8 cellular contexts compared by ENCODE assay signal in the genomic region with DNA sequence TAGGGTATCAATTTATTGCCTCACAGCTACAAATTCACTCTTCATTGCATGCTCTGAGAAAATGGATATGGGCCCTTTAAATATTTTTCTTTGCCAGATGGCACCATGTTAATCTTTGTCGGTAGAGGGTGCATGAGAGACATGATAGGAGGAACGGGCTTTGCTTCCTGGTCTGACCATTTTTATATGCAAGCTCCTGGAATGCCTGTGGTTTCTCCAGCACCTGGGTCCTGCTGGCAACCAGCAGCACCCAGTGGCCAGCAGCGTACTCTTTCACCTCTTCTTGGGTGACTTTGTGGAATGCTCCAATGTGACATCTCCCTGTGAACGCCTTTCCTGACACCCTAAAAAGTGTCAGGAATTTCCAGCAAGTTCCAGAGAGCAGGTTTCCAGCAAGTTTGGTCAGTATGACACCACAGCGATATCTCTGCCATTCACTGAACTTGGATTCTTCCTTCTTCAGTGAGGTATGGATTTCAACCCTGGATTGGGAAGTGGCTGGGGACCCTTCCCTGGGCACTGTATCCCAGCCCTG.
DNase-seq lines count a peak whose midpoint lies in the region; ATAC-seq and TF ChIP-seq lines count a peak whose summit lies in the region.

No MANE protein-coding gene starts in this region.

- dilution Hi-C loops in IMR-90 (cut with HindIII; ENCODE audit: low sequenced_read_pairs, unreplicated experiment) = no loop called here

- H3K9ac ChIP-seq in IMR-90 (ENCODE audit: low read depth, low read length) = no peak overlapping the region

- CTCF ChIA-PET in IMR-90 (lab: Yijun Ruan, JAX) = interaction anchor here (0.7 kb wide), 1 partner anchor 27 kb away, joined by 4 read pairs; no protein-coding TSS in a partner anchor
- CTCF ChIA-PET in naive thymus-derived CD4-positive, alpha-beta T cell (lab: Charles Lee) = no interaction called here

- peak overlapping the region; percentile 4; the same call in 1 of the 2 replicates for H2BK20ac ChIP-seq in IMR-90 (ENCODE audit: low read depth, low read length)

- peaks cover 0 to 2% (median 0%) of the 10 kb centered on the region in 5 donors for H3K27me3 Mint-ChIP-seq in naive thymus-derived CD4-positive, alpha-beta T cell

- no peaks in the 10 kb centered on the region for H3K27me3 ChIP-seq in IMR-90 (ENCODE audit: control insufficient read depth, insufficient read depth, low read length)
- H3K27me3 ChIP-seq in RWPE2 (ENCODE audit: insufficient read depth, poor library complexity, severe bottlenecking) = no peaks in the 10 kb centered on the region
- H3K27me3 ChIP-seq in foreskin keratinocyte = no peaks in the 10 kb centered on the region
- no peaks in the 10 kb centered on the region for H3K27me3 ChIP-seq in thyroid gland
- no peaks in the 10 kb centered on the region for H3K27me3 ChIP-seq in naive thymus-derived CD4-positive, alpha-beta T cell (ENCODE audit: control insufficient read depth in 2 of 2, insufficient read depth in 2 of 2, low read length in 2 of 2)

- no peak overlapping the region for H3K27ac Mint-ChIP-seq in naive thymus-derived CD4-positive, alpha-beta T cell

- no peaks in the 10 kb centered on the region for H3K9me1 ChIP-seq in IMR-90 (ENCODE audit: insufficient read depth, low read length)

- no peak overlapping the region for H3K27ac ChIP-seq in IMR-90 (ENCODE audit: insufficient read depth, low read length)
- H3K27ac ChIP-seq in RWPE2 (ENCODE audit: poor library complexity, severe bottlenecking) = peak overlapping the region; percentile 36
- no peak overlapping the region for H3K27ac ChIP-seq in foreskin keratinocyte
- H3K27ac ChIP-seq in thyroid gland = peak overlapping the region; percentile 5 to 24 (median 18)
- no peak overlapping the region for H3K27ac ChIP-seq in naive thymus-derived CD4-positive, alpha-beta T cell (ENCODE audit: low read depth, low read length)

- no peak overlapping the region for H2BK15ac ChIP-seq in IMR-90 (ENCODE audit: low read depth, low read length)

- no peaks in the 10 kb centered on the region for H3K9me3 ChIP-seq in IMR-90 (ENCODE audit: control insufficient read depth, insufficient read depth, low read length)
- no peaks in the 10 kb centered on the region for H3K9me3 ChIP-seq in RWPE2 (ENCODE audit: severe bottlenecking)
- H3K9me3 ChIP-seq in thyroid gland = no peaks in the 10 kb centered on the region
- H3K9me3 ChIP-seq in naive thymus-derived CD4-positive, alpha-beta T cell (ENCODE audit: control insufficient read depth in 2 of 3, low read length in 3 of 3) = no peaks in the 10 kb centered on the region

- no peaks in the 10 kb centered on the region for H3K4me1 Mint-ChIP-seq in naive thymus-derived CD4-positive, alpha-beta T cell

- H3K14ac ChIP-seq in IMR-90 (replicated peaks; ENCODE audit: low read depth, low read length) = 0 out of 2 replicates have a peak overlapping the region, but pooled peaks have one; percentile 21

- H4K5ac ChIP-seq in IMR-90 (ENCODE audit: low read depth, low read length) = peak overlapping the region; percentile 20; the same call in 1 of the 2 replicates

- peak overlapping the region; percentile 25; the same call in 1 of the 2 replicates for H2BK120ac ChIP-seq in IMR-90 (ENCODE audit: low read depth, low read length)

- H3K56ac ChIP-seq in IMR-90 (ENCODE audit: extremely low read depth, insufficient read depth, low read length) = no peak overlapping the region

- H3K4me3 Mint-ChIP-seq in naive thymus-derived CD4-positive, alpha-beta T cell = no peak overlapping the region

- peak overlapping the region; percentile 11; the same call in 1 of the 2 replicates for H3K4ac ChIP-seq in IMR-90 (ENCODE audit: low read depth, low read length)

- 0 out of 2 replicates have a peak overlapping the region, but pooled peaks have one; percentile 48 for H3K23ac ChIP-seq in IMR-90 (ENCODE audit: low read depth, low read length)

- in situ Hi-C loops in IMR-90 (cut with MboI; ENCODE audit: low sequenced_read_pairs) = no loop called here

- TF ChIP-seq RAD21 in IMR-90 (IDR thresholded peaks at IDR 0.05; ENCODE audit: low read length) = peak; percentile 64

- no peak overlapping the region for H3K4me2 ChIP-seq in IMR-90 (ENCODE audit: low read depth, low read length)

- no peaks in the 10 kb centered on the region for H3K79me1 ChIP-seq in IMR-90 (ENCODE audit: low read depth in 1 of 2, low read length in 2 of 2)

- no peak for TF ChIP-seq POLR2A in IMR-90 (IDR thresholded peaks at IDR 0.05; ENCODE audit: low read depth, low read length)
- no peak for TF ChIP-seq POLR2A in thyroid gland (IDR thresholded peaks at IDR 0.05)

- H3K4me3 ChIP-seq in IMR-90 (ENCODE audit: insufficient read depth, low read depth, low read length) = no peak overlapping the region
- H3K4me3 ChIP-seq in RWPE2 (ENCODE audit: severe bottlenecking) = no peak overlapping the region
- no peak overlapping the region for H3K4me3 ChIP-seq in thyroid gland (replicated peaks in 1 of 3)
- H3K4me3 ChIP-seq in naive thymus-derived CD4-positive, alpha-beta T cell (ENCODE audit: low read length) = no peak overlapping the region

- peak; percentile 49 for TF ChIP-seq CTCF in IMR-90 (conservative IDR thresholded peaks at IDR 0.05; ENCODE audit: low read depth, low read length)
- TF ChIP-seq CTCF in RWPE2 (IDR thresholded peaks at IDR 0.05; ENCODE audit: poor library complexity, severe bottlenecking) = peak; percentile 91
- TF ChIP-seq CTCF in foreskin keratinocyte (conservative IDR thresholded peaks at IDR 0.05) = peak; percentile 81
- TF ChIP-seq CTCF in thyroid gland (IDR thresholded peaks at IDR 0.05) = peak in 4 of 6 experiments; percentile 50 to 59 (median 56)

- 0 out of 2 replicates have a peak overlapping the region, but pooled peaks have one; percentile 16 for H3K18ac ChIP-seq in IMR-90 (ENCODE audit: low read depth, low read length)

- ATAC-seq in IMR-90 (ENCODE audit: low read depth) (peak; percentile 48), RWPE2 (ENCODE audit: low read depth) (peak; percentile 99), foreskin keratinocyte (peak; percentile 89)
- ATAC-seq in naive thymus-derived CD4-positive, alpha-beta T cell = no peak

- peak overlapping the region in 1 of 2 experiments; percentile 62; a peak in 1 of 4 replicates for H4K8ac ChIP-seq in IMR-90 (ENCODE audit: low read depth in 2 of 2, low read length in 2 of 2)

- H3K36me3 ChIP-seq in IMR-90 (ENCODE audit: control insufficient read depth, insufficient read depth, low read length) (no peaks in the 10 kb centered on the region), RWPE2 (ENCODE audit: low read depth) (no peaks in the 10 kb centered on the region), thyroid gland (no peaks in the 10 kb centered on the region)
- H3K36me3 ChIP-seq in naive thymus-derived CD4-positive, alpha-beta T cell (ENCODE audit: control insufficient read depth in 2 of 3, insufficient read depth in 3 of 3, low read length in 3 of 3) = no peaks in the 10 kb centered on the region

- H3K36me3 Mint-ChIP-seq in naive thymus-derived CD4-positive, alpha-beta T cell = peaks cover 0 to 13% (median 11%) of the 10 kb centered on the region in 5 donors

- peaks cover 0 to 14% (median 2%) of the 10 kb centered on the region in 11 donors for H3K9me3 Mint-ChIP-seq in naive thymus-derived CD4-positive, alpha-beta T cell

- peak overlapping the region; percentile 58 for H2AFZ ChIP-seq in IMR-90 (replicated peaks; ENCODE audit: low read length, poor library complexity)

- no peak overlapping the region for H2AK5ac ChIP-seq in IMR-90 (ENCODE audit: low read depth, low read length)

- no peak overlapping the region for H2BK5ac ChIP-seq in IMR-90 (ENCODE audit: low read depth, low read length, poor library complexity, severe bottlenecking)

- peak; percentile 38 for DNase-seq in CMK (ENCODE audit: low read depth)
- DNase-seq in IMR-90 = peak; percentile 68
- peak; percentile 52 for DNase-seq in RWPE2 (ENCODE audit: low spot score)
- DNase-seq in foreskin keratinocyte = peak; percentile 62 to 86
- peak; percentile 53 to 65 for DNase-seq in thyroid gland
- DNase-seq in naive thymus-derived CD4-positive, alpha-beta T cell = no peak
- DNase-seq in KG1 (lab: John Stamatoyannopoulos, UW) = no peak
- no peak for DNase-seq in cerebellar nuclear complex (lab: John Stamatoyannopoulos, UW)

- POLR2A ChIA-PET in IMR-90 (lab: Charles Lee; ENCODE audit: unreplicated experiment) = no interaction called here
- POLR2A ChIA-PET in naive thymus-derived CD4-positive, alpha-beta T cell (lab: Charles Lee) = no interaction called here

- intact Hi-C loops in IMR-90 (cut with micrococcal nuclease) (no loop called here), thyroid gland (cut with DNase I) (no loop called here)
- intact Hi-C loops in naive thymus-derived CD4-positive, alpha-beta T cell (cut with micrococcal nuclease) = no loop called here

- 50% methylated on average over 2 of the region's 5 CpGs; no CpG with 5 or more reads in 1 of the 2 experiments for WGBS in IMR-90 (ENCODE audit: extremely low coverage in 2 of 2, insufficient read length in 1 of 2), 2 experiments
- WGBS in thyroid gland, 2 donors = 56 to 67% methylated on average over 5 of the region's 5 CpGs

- no peaks in the 10 kb centered on the region for H4K20me1 ChIP-seq in IMR-90 (ENCODE audit: insufficient read depth, low read length)

- BruUV-seq in IMR-90 (replicated peaks; lab: Mats Ljungman, UMichigan) = no TSS peak

- no peak overlapping the region for H2AK9ac ChIP-seq in IMR-90 (replicated peaks; ENCODE audit: low read depth, low read length, poor library complexity)

- H3K4me1 ChIP-seq in IMR-90 (ENCODE audit: control insufficient read depth, insufficient read depth, low read length) (peaks cover 5% of the 10 kb centered on the region), RWPE2 (ENCODE audit: insufficient read depth, poor library complexity, severe bottlenecking) (no peaks in the 10 kb centered on the region), foreskin keratinocyte (peaks cover 5% of the 10 kb centered on the region), thyroid gland (peaks cover 0 to 7% of the 10 kb centered on the region in 2 donors)
- no peaks in the 10 kb centered on the region for H3K4me1 ChIP-seq in naive thymus-derived CD4-positive, alpha-beta T cell (ENCODE audit: control insufficient read depth in 2 of 2, insufficient read depth in 2 of 2, low read length in 2 of 2)

- H4K91ac ChIP-seq in IMR-90 (ENCODE audit: insufficient read depth, low read depth, low read length) = peak overlapping the region; percentile 20; the same call in 1 of the 2 replicates

TF ChIP-seq in IMR-90, 13 proteins besides CTCF, POLR2A, EP300 and RAD21 (continues in another document):
- TF ChIP-seq NFE2L2 (IDR thresholded peaks at IDR 0.05; ENCODE audit: low read depth, low read length) = no peak
- TF ChIP-seq ELK1 (IDR thresholded peaks at IDR 0.05; ENCODE audit: borderline replicate concordance, low read depth, low read length) = no peak
- peak; percentile 52 for TF ChIP-seq SMC3 (IDR thresholded peaks at IDR 0.05; ENCODE audit: low read depth, low read length)

Comparison
In these comparisons a context has a peak if more than half of its experiments do, and no peak if none do; other contexts are left out.
1. DNase-seq: peak in CMK (single experiment), IMR-90 (single experiment), RWPE2 (single experiment), foreskin keratinocyte (2 of 2) and thyroid gland (2 of 2); none in naive thymus-derived CD4-positive, alpha-beta T cell (0 of 9), KG1 (single experiment) and cerebellar nuclear complex (0 of 2).
2. H3K27ac ChIP-seq: peak in RWPE2 (single experiment) and thyroid gland (3 of 3); none in IMR-90 (single experiment), foreskin keratinocyte (single experiment) and naive thymus-derived CD4-positive, alpha-beta T cell (single experiment).
3. Peak in every context shown above with its lines, with median percentiles within 50 percentile points of each other: CTCF ChIP-seq.